In genomic region chr20:13878600-13878999, GRCh38 we compare ENCODE assay signal across 21 cellular contexts.
A peak's percentile ranks its signal among the peaks of the same experiment; 100 is the strongest.
DNase-seq lines count a peak whose midpoint lies in the region; ATAC-seq and TF ChIP-seq lines count a peak whose summit lies in the region.
"Had no signal": no experiment of that assay in that cellular context is flagged by ENCODE, and none has a peak within 500 bp of the region (broad histone marks: within the 10 kb centered on the region; RNA-seq: fewer than 3 reads in every experiment).

No MANE protein-coding gene starts in this region.

- no peaks in the 10 kb centered on the region for H3K9me3 ChIP-seq in stomach smooth muscle (ENCODE audit: control insufficient read depth in 2 of 2, low read length in 2 of 2)
- H3K9me3 ChIP-seq in mucosa of descending colon, result no peaks in the 10 kb centered on the region
- H3K9me3 ChIP-seq: BE2C had no signal

- H3K9ac ChIP-seq in stomach smooth muscle (ENCODE audit: low read length in 2 of 2), result no peak overlapping the region

- no peak overlapping the region for H3K27ac ChIP-seq in GM23338 (ENCODE audit: low read depth)
- H3K27ac ChIP-seq in VCaP, result peak overlapping the region; percentile 33; the same call in 1 of the 2 replicates
- H3K27ac ChIP-seq in stomach smooth muscle (ENCODE audit: low read length), result peak overlapping the region; percentile 50

- H2AFZ ChIP-seq in GM23338, result 0 out of 2 replicates have a peak overlapping the region, but pooled peaks have one; percentile 44

- H3K4me3 Mint-ChIP-seq in GM23338, result no peak overlapping the region
- H3K4me3 Mint-ChIP-seq in nephron, result no peak overlapping the region
- no peak overlapping the region for H3K4me3 Mint-ChIP-seq in HFFc6
- H3K4me3 Mint-ChIP-seq: CD4-positive, CD25-positive, alpha-beta regulatory T cell; CD8-positive, alpha-beta memory T cell; H9; IgD-negative memory B cell had no signal

- intact Hi-C loops in mucosa of descending colon (cut with DNase I, micrococcal nuclease), result no loop called here

- DNase-seq in GM23338 (ENCODE audit: low spot score) (no peak), HFFc6 (no peak), mucosa of descending colon (no peak)
- DNase-seq: ACHN; BE2C; C1 segment of cervical spinal cord; CD4-positive, CD25-positive, alpha-beta regulatory T cell; CD8-positive, alpha-beta memory T cell; COR-L47; DND-41; EL; H9; KBM-7 had no signal

- ATAC-seq in GM23338, result no peak
- no peak for ATAC-seq in GM21423 (IDR thresholded peaks at IDR 0.05; ENCODE audit: unreplicated experiment)
- no peak for ATAC-seq in GM21529 (IDR thresholded peaks at IDR 0.05; ENCODE audit: unreplicated experiment)
- ATAC-seq in mucosa of descending colon, result no peak
- ATAC-seq: GM12878, HepG2 had no signal

- H3K27ac Mint-ChIP-seq in GM23338 (no peak overlapping the region), nephron (peak overlapping the region in 2 of 3 experiments; percentile 83 to 91), HFFc6 (no peak overlapping the region)
- H3K27ac Mint-ChIP-seq: CD4-positive, CD25-positive, alpha-beta regulatory T cell; CD8-positive, alpha-beta memory T cell; H9; IgD-negative memory B cell had no signal

- H3K4me1 ChIP-seq in GM23338 (ENCODE audit: insufficient read depth) (peaks cover 24% of the 10 kb centered on the region), stomach smooth muscle (ENCODE audit: control insufficient read depth, insufficient read depth, low read length) (peaks cover 38% of the 10 kb centered on the region), mucosa of descending colon (ENCODE audit: low read depth) (no peaks in the 10 kb centered on the region)
- H3K4me1 ChIP-seq: BE2C had no signal

- no peaks in the 10 kb centered on the region for H3F3A ChIP-seq in GM23338 (replicated peaks; ENCODE audit: low read depth)

- H3K27me3 Mint-ChIP-seq in GM23338 (ENCODE audit: insufficient read depth, low read depth, poor library complexity), result peaks cover 2% of the 10 kb centered on the region
- H3K27me3 Mint-ChIP-seq in nephron (ENCODE audit: low read depth), result no peaks in the 10 kb centered on the region
- no peaks in the 10 kb centered on the region for H3K27me3 Mint-ChIP-seq in HFFc6 (ENCODE audit: insufficient read depth)
- H3K27me3 Mint-ChIP-seq: CD4-positive, CD25-positive, alpha-beta regulatory T cell; CD8-positive, alpha-beta memory T cell had no signal

- H3K4me1 Mint-ChIP-seq in GM23338 (peaks cover 24% of the 10 kb centered on the region), nephron (peaks cover 12% of the 10 kb centered on the region), HFFc6 (ENCODE audit: low read depth) (peaks cover 5% of the 10 kb centered on the region; the same call in 1 of the 2 replicates)
- H3K4me1 Mint-ChIP-seq: CD4-positive, CD25-positive, alpha-beta regulatory T cell; CD8-positive, alpha-beta memory T cell; IgD-negative memory B cell had no signal

- TF ChIP-seq CTCF in GM23338 (conservative IDR thresholded peaks at IDR 0.05; ENCODE audit: low read depth in 2 of 2) (no peak), VCaP (conservative IDR thresholded peaks at IDR 0.05) (no peak), nephron (IDR thresholded peaks at IDR 0.05; ENCODE audit: unreplicated experiment in 3 of 3) (no peak), HFFc6 (IDR thresholded peaks at IDR 0.05) (no peak), mucosa of descending colon (IDR thresholded peaks at IDR 0.05) (no peak)

- H3K36me3 Mint-ChIP-seq in GM23338 (ENCODE audit: low read depth), result no peaks in the 10 kb centered on the region
- H3K36me3 Mint-ChIP-seq in nephron (ENCODE audit: low read depth), result no peaks in the 10 kb centered on the region
- no peaks in the 10 kb centered on the region for H3K36me3 Mint-ChIP-seq in HFFc6 (ENCODE audit: low read depth)
- H3K36me3 Mint-ChIP-seq: CD4-positive, CD25-positive, alpha-beta regulatory T cell; CD8-positive, alpha-beta memory T cell; IgD-negative memory B cell had no signal

- H3K27me3 ChIP-seq in GM23338 (ENCODE audit: insufficient read depth), result no peaks in the 10 kb centered on the region
- H3K27me3 ChIP-seq in stomach smooth muscle (ENCODE audit: control insufficient read depth in 1 of 2, insufficient read depth in 2 of 2, low read length in 2 of 2), result no peaks in the 10 kb centered on the region
- H3K27me3 ChIP-seq: BE2C had no signal

- H3K36me3 ChIP-seq in GM23338 (ENCODE audit: insufficient read depth) (no peaks in the 10 kb centered on the region), stomach smooth muscle (ENCODE audit: control insufficient read depth in 2 of 2, insufficient read depth in 2 of 2, low read length in 2 of 2) (no peaks in the 10 kb centered on the region), mucosa of descending colon (ENCODE audit: low read depth) (no peaks in the 10 kb centered on the region)
- H3K36me3 ChIP-seq: BE2C had no signal

- H3K4me3 ChIP-seq in GM23338 (no peak overlapping the region), stomach smooth muscle (ENCODE audit: low read length in 2 of 2) (no peak overlapping the region), mucosa of descending colon (no peak overlapping the region)
- H3K4me3 ChIP-seq: GM12878 had no signal

- H3K4me2 ChIP-seq in GM23338, result no peak overlapping the region

- 0 out of 2 replicates have a peak, but pooled peaks cover 4% of the 10 kb centered on the region for H3K9me2 ChIP-seq in GM23338 (ENCODE audit: insufficient read depth)

- no peaks in the 10 kb centered on the region for H4K20me1 ChIP-seq in GM23338 (replicated peaks; ENCODE audit: insufficient read depth)

- H3K9me3 Mint-ChIP-seq in GM23338 (no peaks in the 10 kb centered on the region), nephron (no peaks in the 10 kb centered on the region), HFFc6 (no peaks in the 10 kb centered on the region)
- H3K9me3 Mint-ChIP-seq: CD8-positive, alpha-beta memory T cell; H9; IgD-negative memory B cell had no signal

- no peaks in the 10 kb centered on the region for H3K79me2 ChIP-seq in GM23338 (replicated peaks; ENCODE audit: insufficient read depth)

TF ChIP-seq in GM23338, 12 proteins besides CTCF, POLR2A, EP300 and RAD21 (continues in another document):
- TF ChIP-seq NANOG (IDR thresholded peaks at IDR 0.05; ENCODE audit: borderline replicate concordance), result no peak
- no peak for TF ChIP-seq CREB1 (CRISPR knock-in tag; IDR thresholded peaks at IDR 0.05; ENCODE audit: low read depth)
- TF ChIP-seq ZNF462 (CRISPR knock-in tag; IDR thresholded peaks at IDR 0.05), result no peak
- no peak for TF ChIP-seq POLR2AphosphoS5 (IDR thresholded peaks at IDR 0.05; ENCODE audit: low read depth)
- TF ChIP-seq EZH2 (IDR thresholded peaks at IDR 0.05; ENCODE audit: low read depth, unreplicated experiment), result no peak
- no peak for TF ChIP-seq STAT1 (IDR thresholded peaks at IDR 0.05; ENCODE audit: unreplicated experiment)
- no peak for TF ChIP-seq EZH2phosphoT487 (IDR thresholded peaks at IDR 0.05; ENCODE audit: unreplicated experiment)

Comparison
In these comparisons a context has a peak if more than half of its experiments do, and no peak if none do; other contexts are left out.
1. H3K27ac Mint-ChIP-seq: peak in nephron (2 of 3); none in GM23338 (single experiment) and HFFc6 (single experiment).